ENCODE assay signal across 30 cellular contexts in the genomic region with DNA sequence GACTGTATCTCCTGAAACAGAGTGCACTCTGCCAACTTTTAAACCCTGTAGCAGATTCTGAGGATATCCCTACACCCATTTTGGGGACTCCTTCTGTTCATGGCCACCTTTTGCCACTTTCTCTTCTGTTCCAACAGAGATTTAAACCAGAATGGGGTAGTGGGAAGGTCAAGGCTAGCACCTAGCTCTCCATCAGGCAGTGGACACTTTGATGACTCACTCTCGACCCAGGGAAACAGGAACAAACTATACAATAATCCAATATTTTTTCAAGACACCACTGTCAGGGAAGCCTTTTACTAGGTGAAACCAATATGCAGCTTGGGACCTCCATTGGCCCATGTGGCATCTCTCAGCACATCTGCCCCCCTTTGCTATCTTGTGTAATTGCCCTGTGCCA.
"Had no signal": no experiment of that assay in that cellular context is flagged by ENCODE, and none has a peak within 500 bp of the region (broad histone marks: within the 10 kb centered on the region; RNA-seq: fewer than 3 reads in every experiment).

No MANE protein-coding gene starts in this region.

- H3K4me1 ChIP-seq: prostate gland had no signal

- H3K27me3 Mint-ChIP-seq: activated B cell treated with CpG ODN at 0.5 μM for 24 hours; activated CD8-positive, alpha-beta T cell treated with anti-CD3 and anti-CD28 coated beads for 36 hours; activated T-helper 17 cell treated with anti-CD3 and anti-CD28 coated beads, Interleukin-2, amount 50 U/mL, for 72 hours; effector memory CD8-positive, alpha-beta T cell had no signal

- DNase-seq: activated B cell treated with CpG ODN at 0.5 μM for 24 hours; activated CD4-positive, alpha-beta T cell treated with anti-CD3 and anti-CD28 coated beads, Interleukin-2, amount 50 U/mL, for 1 hour; activated CD8-positive, alpha-beta T cell treated with anti-CD3 and anti-CD28 coated beads for 36 hours; activated gamma-delta T cell treated with Interleukin-2 at 50 U/mL for 16 hours; activated naive CD4-positive, alpha-beta T cell treated with anti-CD3 and anti-CD28 coated beads, Interleukin-2, amount 50 U/mL, for 16 hours; activated T-cell treated with anti-CD3 and anti-CD28 coated beads, Interleukin-2, amount 50 U/mL, for 4 hours; amniotic stem cell; caudate nucleus; cortex of kidney; effector memory CD8-positive, alpha-beta T cell; foreskin fibroblast; heart right ventricle; kidney glomerular epithelial cell; lower lobe of right lung; mesendoderm; natural killer cell; pancreas; retina; stimulated activated CD4-positive, alpha-beta T cell treated with anti-CD3 and anti-CD28 coated beads, Interleukin-12 subunit alpha, Interleukin-12 subunit beta, amount 100 ng/mL, for 4 hours; stimulated activated CD4-positive, alpha-beta T cell treated with anti-CD3 and anti-CD28 coated beads, Interleukin-4, amount 100 ng/mL, for 1 hour; stimulated activated naive CD8-positive, alpha-beta T cell treated with anti-CD3 and anti-CD28 coated beads, Interleukin-15, Interleukin-2, amounts not matched to agents 100 U/mL and 50 U/mL, for 24 hours; T-helper 2 cell; upper lobe of left lung had no signal

- H3K27ac Mint-ChIP-seq: activated B cell treated with CpG ODN at 0.5 μM for 24 hours; activated CD8-positive, alpha-beta T cell treated with anti-CD3 and anti-CD28 coated beads for 36 hours; activated T-helper 17 cell treated with anti-CD3 and anti-CD28 coated beads, Interleukin-2, amount 50 U/mL, for 72 hours; effector memory CD8-positive, alpha-beta T cell; natural killer cell had no signal

- H3K27ac ChIP-seq: lower lobe of right lung, neutrophil, pancreas, prostate gland, skin epidermis, upper lobe of left lung had no signal

- H3K9me3 ChIP-seq: heart right ventricle, lower lobe of right lung, neutrophil, pancreas, prostate gland, upper lobe of left lung had no signal

- H3K9me3 Mint-ChIP-seq: activated T-helper 17 cell treated with anti-CD3 and anti-CD28 coated beads, Interleukin-2, amount 50 U/mL, for 72 hours had no signal

- H3K27me3 ChIP-seq: heart right ventricle, neutrophil, pancreas, upper lobe of left lung had no signal

- H3K4me3 ChIP-seq: heart right ventricle, lower lobe of right lung, pancreas, prostate gland, skin epidermis, upper lobe of left lung had no signal

- H3K36me3 Mint-ChIP-seq: natural killer cell had no signal

- H3K4me3 Mint-ChIP-seq: activated B cell treated with CpG ODN at 0.5 μM for 24 hours; activated CD8-positive, alpha-beta T cell treated with anti-CD3 and anti-CD28 coated beads for 36 hours; activated T-cell treated with anti-CD3 and anti-CD28 coated beads, Interleukin-2, amount 50 U/mL, for 4 hours; activated T-helper 17 cell treated with anti-CD3 and anti-CD28 coated beads, Interleukin-2, amount 50 U/mL, for 72 hours; effector memory CD8-positive, alpha-beta T cell; natural killer cell had no signal

- ATAC-seq: activated CD8-positive, alpha-beta T cell treated with anti-CD3 and anti-CD28 coated beads for 36 hours; activated T-cell treated with anti-CD3 and anti-CD28 coated beads, Interleukin-2, amount 50 U/mL, for 4 hours; activated T-helper 17 cell treated with anti-CD3 and anti-CD28 coated beads, Interleukin-2, amount 50 U/mL, for 72 hours; effector memory CD8-positive, alpha-beta T cell; esophagus mucosa; heart right ventricle; left lobe of liver; lower lobe of right lung; natural killer cell; pancreas; sciatic nerve; stimulated activated naive CD8-positive, alpha-beta T cell treated with anti-CD3 and anti-CD28 coated beads, Interleukin-15, Interleukin-2, amounts not matched to agents 100 U/mL and 50 U/mL, for 24 hours had no signal

- H3K36me3 ChIP-seq: neutrophil, pancreas, prostate gland had no signal
